14 cellular contexts compared by ENCODE assay signal in genomic region chr7:134031835-134032617, GRCh38.
DNase-seq lines count a peak whose midpoint lies in the region; FAIRE-seq and TF ChIP-seq lines count a peak whose summit lies in the region.
"Had no signal": no experiment of that assay in that cellular context is flagged by ENCODE, and none has a peak within 500 bp of the region (broad histone marks: within the 10 kb centered on the region; RNA-seq: fewer than 3 reads in every experiment).

No MANE protein-coding gene starts in this region.

- H3K9me3 Mint-ChIP-seq in astrocyte (ENCODE audit: unreplicated experiment), result no peaks in the 10 kb centered on the region

- H2AFZ ChIP-seq in astrocyte (ENCODE audit: low read depth, low read length), result no peak overlapping the region
- H2AFZ ChIP-seq in trophoblast cell (ENCODE audit: insufficient read depth, low read length, poor library complexity), result no peak overlapping the region

- WGBS in trophoblast cell (ENCODE audit: extremely low coverage, insufficient coverage, insufficient read length), result no CpG with 5 or more reads among the region's 3 CpGs

- no peak overlapping the region for H2BK12ac ChIP-seq in trophoblast cell (ENCODE audit: low read length)

- H3K23ac ChIP-seq in trophoblast cell (ENCODE audit: low read length), result no peak overlapping the region

- H3K14ac ChIP-seq in trophoblast cell (ENCODE audit: low read length), result no peak overlapping the region

- H3K4me1 ChIP-seq in astrocyte (ENCODE audit: insufficient read depth, low read length) (no peaks in the 10 kb centered on the region), trophoblast cell (ENCODE audit: control insufficient read depth in 1 of 2, insufficient read depth in 2 of 2, low read length in 2 of 2) (no peaks in the 10 kb centered on the region)
- H3K4me1 ChIP-seq: gastroesophageal sphincter, thyroid gland had no signal

- no peak for FAIRE-seq in astrocyte (lab: Jason Lieb, UNC)
- FAIRE-seq: colon, TTC549 had no signal

- peak; percentile 23 for DNase-seq in DMS 273 (lab: John Stamatoyannopoulos, UW; ENCODE audit: unreplicated experiment)
- DNase-seq in DMS 273 treated with DMSO at 0.1 percent for 48 hours (lab: John Stamatoyannopoulos, UW), result no peak
- peak; percentile 17 for DNase-seq in NAMALWA (ENCODE audit: low spot score)
- DNase-seq in astrocyte (ENCODE audit: low read depth), result no peak
- peak; percentile 22 for DNase-seq in left kidney (ENCODE audit: low read depth, low spot score)
- no peak for DNase-seq in GM20000 (ENCODE audit: low spot score)
- DNase-seq in trophoblast cell, result no peak
- no peak for DNase-seq in stimulated activated CD8-positive, alpha-beta memory T cell treated with anti-CD3 and anti-CD28 coated beads, Interleukin-4, amount 100 ng/mL, for 48 hours
- DNase-seq: 8988T; NK-92 treated with Interleukin-12 subunit alpha and Interleukin-12 subunit beta, amount 100 ng/mL, for 24 hours; thyroid gland had no signal

- H2BK5ac ChIP-seq in trophoblast cell (ENCODE audit: low read depth, low read length, poor library complexity), result no peak overlapping the region

- no peaks in the 10 kb centered on the region for H3K9me3 ChIP-seq in astrocyte (ENCODE audit: insufficient read depth, low read depth, low read length)
- H3K9me3 ChIP-seq in trophoblast cell (ENCODE audit: insufficient read depth, low read depth, low read length), result peaks cover 2% of the 10 kb centered on the region
- H3K9me3 ChIP-seq: gastroesophageal sphincter, thyroid gland had no signal

- no peaks in the 10 kb centered on the region for H3K4me1 Mint-ChIP-seq in astrocyte (ENCODE audit: low read depth, unreplicated experiment)

- H3K27ac ChIP-seq in astrocyte (ENCODE audit: low read depth, low read length), result no peak overlapping the region
- no peak overlapping the region for H3K27ac ChIP-seq in trophoblast cell (ENCODE audit: low read depth, low read length)
- H3K27ac ChIP-seq: gastroesophageal sphincter, thyroid gland had no signal

- no peak overlapping the region for H3K4me2 ChIP-seq in astrocyte (ENCODE audit: low read length)
- no peak overlapping the region for H3K4me2 ChIP-seq in trophoblast cell (ENCODE audit: low read length)

- H4K12ac ChIP-seq in trophoblast cell (ENCODE audit: low read depth, low read length), result no peak overlapping the region

- H3K27me3 ChIP-seq in astrocyte (ENCODE audit: insufficient read depth, low read length) (no peaks in the 10 kb centered on the region), trophoblast cell (ENCODE audit: insufficient read depth, low read length) (no peaks in the 10 kb centered on the region)
- H3K27me3 ChIP-seq: gastroesophageal sphincter, thyroid gland had no signal

- H3K18ac ChIP-seq in trophoblast cell (ENCODE audit: low read length), result no peak overlapping the region

- H3K36me3 ChIP-seq in astrocyte (ENCODE audit: insufficient read depth, low read length) (no peaks in the 10 kb centered on the region), trophoblast cell (ENCODE audit: control insufficient read depth in 1 of 2, insufficient read depth in 2 of 2, low read length in 2 of 2) (no peaks in the 10 kb centered on the region)
- H3K36me3 ChIP-seq: gastroesophageal sphincter, thyroid gland had no signal

- no peak overlapping the region for H2BK120ac ChIP-seq in trophoblast cell (ENCODE audit: insufficient read depth, low read length, poor library complexity)

- TF ChIP-seq CTCF in astrocyte (IDR thresholded peaks at IDR 0.05; ENCODE audit: insufficient read depth, low read depth, low read length) (peak; percentile 4), GM20000 (IDR thresholded peaks at IDR 0.05; ENCODE audit: extremely low read depth, missing control alignments) (no peak)

- H4K8ac ChIP-seq in trophoblast cell (ENCODE audit: low read depth, low read length), result no peak overlapping the region

- H3K79me2 ChIP-seq in astrocyte (ENCODE audit: insufficient read depth, low read length), result no peaks in the 10 kb centered on the region
- no peaks in the 10 kb centered on the region for H3K79me2 ChIP-seq in trophoblast cell (ENCODE audit: control insufficient read depth, insufficient read depth, low read length, poor library complexity)

- H3K4me3 ChIP-seq in astrocyte (ENCODE audit: insufficient read depth, low read depth, low read length), result no peak overlapping the region
- no peak overlapping the region for H3K4me3 ChIP-seq in trophoblast cell (ENCODE audit: low read depth, low read length)
- H3K4me3 ChIP-seq: gastroesophageal sphincter, thyroid gland had no signal

- no peak overlapping the region for H3K27ac Mint-ChIP-seq in astrocyte (ENCODE audit: unreplicated experiment)

- no peaks in the 10 kb centered on the region for H3K79me1 ChIP-seq in trophoblast cell (ENCODE audit: low read length)

- H4K20me1 ChIP-seq in astrocyte (ENCODE audit: insufficient read depth, low read length), result no peaks in the 10 kb centered on the region

- H3K4me3 Mint-ChIP-seq in astrocyte (ENCODE audit: unreplicated experiment), result no peak overlapping the region

- no peak overlapping the region for H3K9ac ChIP-seq in astrocyte (ENCODE audit: low read length)
- H3K9ac ChIP-seq in trophoblast cell (ENCODE audit: low read length), result no peak overlapping the region

- H2AK5ac ChIP-seq in trophoblast cell (ENCODE audit: low read length), result no peak overlapping the region

- H3K4ac ChIP-seq in trophoblast cell (ENCODE audit: low read depth, low read length), result no peak overlapping the region

- H3K27me3 Mint-ChIP-seq in astrocyte (ENCODE audit: low read depth, unreplicated experiment), result no peaks in the 10 kb centered on the region

- H3K36me3 Mint-ChIP-seq in astrocyte (ENCODE audit: low read depth, unreplicated experiment), result peaks cover 17% of the 10 kb centered on the region

- H4K91ac ChIP-seq in trophoblast cell (ENCODE audit: low read depth, low read length), result no peak overlapping the region

Comparison
In these comparisons a context has a peak if more than half of its experiments do, and no peak if none do; other contexts are left out.
1. DNase-seq: peak in DMS 273 (single experiment), NAMALWA (single experiment) and left kidney (single experiment); none in DMS 273 treated with DMSO at 0.1 percent for 48 hours (single experiment), astrocyte (single experiment), GM20000 (single experiment), trophoblast cell (0 of 2) and stimulated activated CD8-positive, alpha-beta memory T cell treated with anti-CD3 and anti-CD28 coated beads, Interleukin-4, amount 100 ng/mL, for 48 hours (single experiment).